15 cellular contexts compared by ENCODE assay signal in the genomic region with DNA sequence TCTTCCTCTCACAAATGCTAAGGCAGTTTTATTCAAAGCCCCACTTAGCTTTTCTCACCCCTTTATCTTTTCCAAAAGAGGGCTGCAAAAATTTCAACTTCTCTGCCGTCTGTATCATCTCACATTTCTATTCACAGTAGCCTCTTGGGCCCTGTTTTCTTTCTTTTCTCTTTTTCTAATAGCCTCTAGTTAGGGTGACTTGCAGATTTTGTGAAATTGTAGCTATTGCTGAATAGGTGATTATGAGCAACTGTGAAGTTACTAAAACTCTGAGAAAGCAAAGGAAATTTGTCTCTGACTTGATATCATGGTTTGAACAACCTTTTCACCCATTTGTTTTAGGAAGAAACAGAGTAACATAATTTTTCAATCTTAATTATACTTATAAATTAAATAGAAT. TPM values are rescaled to one million over a fixed set of nuclear protein-coding genes. Genes with fewer than 3 reads are reported as not detected.
DNase-seq lines count a peak whose midpoint lies in the region; ATAC-seq and TF ChIP-seq lines count a peak whose summit lies in the region.
"Had no signal": no experiment of that assay in that cellular context is flagged by ENCODE, and none has a peak within 500 bp of the region (broad histone marks: within the 10 kb centered on the region; RNA-seq: fewer than 3 reads in every experiment).

No MANE protein-coding gene starts in this region.

- no peak overlapping the region for H3K4me2 ChIP-seq in GM23338
- H3K4me2 ChIP-seq in IMR-90 (ENCODE audit: low read depth, low read length): no peak overlapping the region

- peaks cover 21% of the 10 kb centered on the region for H3K36me3 Mint-ChIP-seq in GM23338 (ENCODE audit: low read depth)
- peaks cover 6% of the 10 kb centered on the region for H3K36me3 Mint-ChIP-seq in central memory CD8-positive, alpha-beta T cell (ENCODE audit: insufficient read depth)
- H3K36me3 Mint-ChIP-seq in progenitor cell of endocrine pancreas (ENCODE audit: insufficient read depth): peaks cover 33% of the 10 kb centered on the region

- H4K5ac ChIP-seq in IMR-90 (ENCODE audit: low read depth, low read length): no peak overlapping the region

- no peak overlapping the region for H2BK20ac ChIP-seq in IMR-90 (ENCODE audit: low read depth, low read length)

- POLR2A ChIA-PET in IMR-90 (lab: Charles Lee; ENCODE audit: unreplicated experiment): no interaction called here

- H3K9me1 ChIP-seq in IMR-90 (ENCODE audit: insufficient read depth, low read length): peaks cover 4% of the 10 kb centered on the region; the same call in 1 of the 2 replicates

- no peaks in the 10 kb centered on the region for H3K4me1 ChIP-seq in GM23338 (ENCODE audit: insufficient read depth)
- no peaks in the 10 kb centered on the region for H3K4me1 ChIP-seq in IMR-90 (ENCODE audit: control insufficient read depth, insufficient read depth, low read length)

- no peak for DNase-seq in GM23338 (ENCODE audit: low spot score)
- DNase-seq in IMR-90: no peak
- no peak for DNase-seq in central memory CD8-positive, alpha-beta T cell (ENCODE audit: low spot score in 2 of 2)
- no peak for DNase-seq in progenitor cell of endocrine pancreas (ENCODE audit: low spot score, unreplicated experiment)
- no peak for DNase-seq in left lobe of liver (ENCODE audit: low spot score)
- no peak for DNase-seq in cortex of kidney (lab: John Stamatoyannopoulos, UW)
- no peak for DNase-seq in posterior vena cava (ENCODE audit: low spot score)
- DNase-seq: CD8-positive, alpha-beta T cell; COR-L47; DND-41; GF-D8; HCEC 1CT; KG1 had no signal

- H2BK120ac ChIP-seq in IMR-90 (ENCODE audit: low read depth, low read length): no peak overlapping the region

- no peaks in the 10 kb centered on the region for H3K36me3 ChIP-seq in GM23338 (ENCODE audit: insufficient read depth)
- peaks cover 7% of the 10 kb centered on the region for H3K36me3 ChIP-seq in IMR-90 (ENCODE audit: control insufficient read depth, insufficient read depth, low read length)

- H4K91ac ChIP-seq in IMR-90 (ENCODE audit: insufficient read depth, low read depth, low read length): no peak overlapping the region

- H3K27ac Mint-ChIP-seq in GM23338: peak overlapping the region; percentile 64
- H3K27ac Mint-ChIP-seq in central memory CD8-positive, alpha-beta T cell (ENCODE audit: low read depth): peak overlapping the region; percentile 32
- H3K27ac Mint-ChIP-seq in progenitor cell of endocrine pancreas: peak overlapping the region; percentile 35
- H3K27ac Mint-ChIP-seq: CD14-positive monocyte; CD8-positive, alpha-beta T cell had no signal

- no peak for TF ChIP-seq RAD21 in IMR-90 (IDR thresholded peaks at IDR 0.05; ENCODE audit: low read length)

- H2AK5ac ChIP-seq in IMR-90 (ENCODE audit: low read depth, low read length): no peak overlapping the region

- no peak overlapping the region for H3K4ac ChIP-seq in IMR-90 (ENCODE audit: low read depth, low read length)

- H3K79me1 ChIP-seq in IMR-90 (ENCODE audit: low read depth in 1 of 2, low read length in 2 of 2): peaks cover 22 to 24% of the 10 kb centered on the region in 2 experiments; a peak in 3 of 4 replicates

- no peaks in the 10 kb centered on the region for H3K27me3 Mint-ChIP-seq in GM23338 (ENCODE audit: insufficient read depth, low read depth, poor library complexity)
- H3K27me3 Mint-ChIP-seq in central memory CD8-positive, alpha-beta T cell: no peaks in the 10 kb centered on the region
- H3K27me3 Mint-ChIP-seq in progenitor cell of endocrine pancreas: no peaks in the 10 kb centered on the region

- H3K27me3 ChIP-seq in GM23338 (ENCODE audit: insufficient read depth): no peaks in the 10 kb centered on the region
- no peaks in the 10 kb centered on the region for H3K27me3 ChIP-seq in IMR-90 (ENCODE audit: control insufficient read depth, insufficient read depth, low read length)

- TF ChIP-seq CTCF in GM23338 (conservative IDR thresholded peaks at IDR 0.05; ENCODE audit: low read depth in 2 of 2) (no peak), IMR-90 (conservative IDR thresholded peaks at IDR 0.05; ENCODE audit: low read depth, low read length) (no peak), progenitor cell of endocrine pancreas (IDR thresholded peaks at IDR 0.05; ENCODE audit: unreplicated experiment) (no peak)

- no peak overlapping the region for H2BK15ac ChIP-seq in IMR-90 (ENCODE audit: low read depth, low read length)

- H2AK9ac ChIP-seq in IMR-90 (replicated peaks; ENCODE audit: low read depth, low read length, poor library complexity): no peak overlapping the region

- no peak overlapping the region for H3K4me3 Mint-ChIP-seq in GM23338
- no peak overlapping the region for H3K4me3 Mint-ChIP-seq in central memory CD8-positive, alpha-beta T cell
- H3K4me3 Mint-ChIP-seq in progenitor cell of endocrine pancreas (ENCODE audit: low read depth): no peak overlapping the region
- H3K4me3 Mint-ChIP-seq: CD14-positive monocyte; CD8-positive, alpha-beta T cell had no signal

- no peaks in the 10 kb centered on the region for H3K9me2 ChIP-seq in GM23338 (ENCODE audit: insufficient read depth)

- intact Hi-C loops in IMR-90 (cut with micrococcal nuclease): no loop called here
- intact Hi-C loops in posterior vena cava (cut with DNase I): no loop called here

- no peak for ATAC-seq in GM23338
- ATAC-seq in IMR-90 (ENCODE audit: low read depth): no peak
- no peak for ATAC-seq in central memory CD8-positive, alpha-beta T cell (replicated peaks; ENCODE audit: extremely low read depth, poor library complexity, severe bottlenecking)
- no peak for ATAC-seq in left lobe of liver
- ATAC-seq: CD8-positive, alpha-beta T cell had no signal

- H3K4me3 ChIP-seq in GM23338: no peak overlapping the region
- no peak overlapping the region for H3K4me3 ChIP-seq in IMR-90 (ENCODE audit: insufficient read depth, low read depth, low read length)

- no peak overlapping the region for H3K56ac ChIP-seq in IMR-90 (ENCODE audit: extremely low read depth, insufficient read depth, low read length)

- H3K23ac ChIP-seq in IMR-90 (ENCODE audit: low read depth, low read length): no peak overlapping the region

- dilution Hi-C loops in IMR-90 (cut with HindIII; ENCODE audit: low sequenced_read_pairs, unreplicated experiment): no loop called here

- peaks cover 6% of the 10 kb centered on the region; the same call in 1 of the 2 replicates for H4K20me1 ChIP-seq in GM23338 (replicated peaks; ENCODE audit: insufficient read depth)
- H4K20me1 ChIP-seq in IMR-90 (ENCODE audit: insufficient read depth, low read length): no peaks in the 10 kb centered on the region; the same call in 1 of the 2 replicates

- no peak overlapping the region for H2BK5ac ChIP-seq in IMR-90 (ENCODE audit: low read depth, low read length, poor library complexity, severe bottlenecking)

- no peak overlapping the region for H4K8ac ChIP-seq in IMR-90 (ENCODE audit: low read depth in 2 of 2, low read length in 2 of 2)

- 0 out of 2 replicates have a peak, but pooled peaks cover 10% of the 10 kb centered on the region for H3K79me2 ChIP-seq in GM23338 (replicated peaks; ENCODE audit: insufficient read depth)

- H3K9me3 Mint-ChIP-seq in GM23338 (no peaks in the 10 kb centered on the region), progenitor cell of endocrine pancreas (ENCODE audit: low read depth) (peaks cover 6% of the 10 kb centered on the region)
- H3K9me3 Mint-ChIP-seq in central memory CD8-positive, alpha-beta T cell: no peaks in the 10 kb centered on the region

- H3K9me3 ChIP-seq in IMR-90 (ENCODE audit: control insufficient read depth, insufficient read depth, low read length): no peaks in the 10 kb centered on the region

- H3K4me1 Mint-ChIP-seq in GM23338 (no peaks in the 10 kb centered on the region; the same call in 2 of the 3 replicates), progenitor cell of endocrine pancreas (ENCODE audit: low read depth) (no peaks in the 10 kb centered on the region)
- peaks cover 30% of the 10 kb centered on the region for H3K4me1 Mint-ChIP-seq in central memory CD8-positive, alpha-beta T cell

- no peak overlapping the region for H3K14ac ChIP-seq in IMR-90 (replicated peaks; ENCODE audit: low read depth, low read length)

- in situ Hi-C loops in IMR-90 (cut with MboI; ENCODE audit: low sequenced_read_pairs): no loop called here

- no peak for TF ChIP-seq POLR2A in IMR-90 (IDR thresholded peaks at IDR 0.05; ENCODE audit: low read depth, low read length)

- no peak overlapping the region for H3K9ac ChIP-seq in IMR-90 (ENCODE audit: low read depth, low read length)

- no CpG with 5 or more reads among the region's 1 CpG for WGBS in IMR-90 (ENCODE audit: extremely low coverage in 2 of 2, insufficient read length in 1 of 2), 2 experiments

- H2AFZ ChIP-seq in GM23338 (no peak overlapping the region), IMR-90 (replicated peaks; ENCODE audit: low read length, poor library complexity) (no peak overlapping the region)

- H3K27ac ChIP-seq in GM23338 (ENCODE audit: low read depth) (no peak overlapping the region), IMR-90 (ENCODE audit: insufficient read depth, low read length) (no peak overlapping the region)
- H3K27ac ChIP-seq: HL-60 had no signal

- H3F3A ChIP-seq in GM23338 (replicated peaks; ENCODE audit: low read depth): no peaks in the 10 kb centered on the region

- CTCF ChIA-PET in IMR-90 (lab: Yijun Ruan, JAX): interaction anchor here (0.8 kb wide), 1 partner anchor 1185 kb away, joined by 3 read pairs; no protein-coding TSS in a partner anchor

- BruUV-seq in IMR-90 (replicated peaks; lab: Mats Ljungman, UMichigan): no TSS peak

- no peak overlapping the region for H3K18ac ChIP-seq in IMR-90 (ENCODE audit: low read depth, low read length)

TF ChIP-seq in IMR-90, 13 proteins besides CTCF, POLR2A, EP300 and RAD21 (continues in another document):
- TF ChIP-seq CEBPB (IDR thresholded peaks at IDR 0.05; ENCODE audit: low read depth, low read length): no peak
- no peak for TF ChIP-seq FOS (IDR thresholded peaks at IDR 0.05; ENCODE audit: low read depth, low read length)
- TF ChIP-seq RFX5 (IDR thresholded peaks at IDR 0.05; ENCODE audit: low read depth, low read length): no peak
- TF ChIP-seq, protein P1, sequence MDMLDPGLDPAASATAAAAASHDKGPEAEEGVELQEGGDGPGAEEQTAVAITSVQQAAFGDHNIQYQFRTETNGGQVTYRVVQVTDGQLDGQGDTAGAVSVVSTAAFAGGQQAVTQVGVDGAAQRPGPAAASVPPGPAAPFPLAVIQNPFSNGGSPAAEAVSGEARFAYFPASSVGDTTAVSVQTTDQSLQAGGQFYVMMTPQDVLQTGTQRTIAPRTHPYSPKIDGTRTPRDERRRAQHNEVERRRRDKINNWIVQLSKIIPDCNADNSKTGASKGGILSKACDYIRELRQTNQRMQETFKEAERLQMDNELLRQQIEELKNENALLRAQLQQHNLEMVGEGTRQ (IDR thresholded peaks at IDR 0.05; ENCODE audit: low read depth, low read length): no peak

RNA-seq across cellular contexts. Expression of a gene that starts 29.2 kb away (rescaled TPM):
- 44.6 and 52.7 TPM in 2 replicates for total RNA-seq in GM23338 (2014; rRNA removed; shearing (Covaris generic))
- polyA plus RNA-seq in GM23338 (2016; fragmentation: Nextera tagmentation; extraction: Ambion mirVana): 24.3 and 37.5 TPM in 2 replicates
- 85.5 and 94.6 TPM in 2 replicates for total RNA-seq in IMR-90 (2012; rRNA removed)
- 25.4 and 31.5 TPM in 2 replicates for polyA plus RNA-seq in IMR-90 (2012; rRNA removed)
- 9.3 and 11.8 TPM in 2 replicates for polyA plus RNA-seq in IMR-90 (2012; cell fraction: cytosol; rRNA removed)
- 3.9 and 16.8 TPM in 2 replicates for polyA plus RNA-seq in IMR-90 (2012; cell fraction: nucleus; rRNA removed; ENCODE audit: low replicate concordance)
- 136 and 145 TPM in 2 replicates for total RNA-seq in progenitor cell of endocrine pancreas
- total RNA-seq in left lobe of liver: 23.1 TPM
- total RNA-seq in posterior vena cava: 10 to 100 TPM; 66.0 to 70.6 TPM
